ENCODE assay signal across 8 cellular contexts in the genomic region with DNA sequence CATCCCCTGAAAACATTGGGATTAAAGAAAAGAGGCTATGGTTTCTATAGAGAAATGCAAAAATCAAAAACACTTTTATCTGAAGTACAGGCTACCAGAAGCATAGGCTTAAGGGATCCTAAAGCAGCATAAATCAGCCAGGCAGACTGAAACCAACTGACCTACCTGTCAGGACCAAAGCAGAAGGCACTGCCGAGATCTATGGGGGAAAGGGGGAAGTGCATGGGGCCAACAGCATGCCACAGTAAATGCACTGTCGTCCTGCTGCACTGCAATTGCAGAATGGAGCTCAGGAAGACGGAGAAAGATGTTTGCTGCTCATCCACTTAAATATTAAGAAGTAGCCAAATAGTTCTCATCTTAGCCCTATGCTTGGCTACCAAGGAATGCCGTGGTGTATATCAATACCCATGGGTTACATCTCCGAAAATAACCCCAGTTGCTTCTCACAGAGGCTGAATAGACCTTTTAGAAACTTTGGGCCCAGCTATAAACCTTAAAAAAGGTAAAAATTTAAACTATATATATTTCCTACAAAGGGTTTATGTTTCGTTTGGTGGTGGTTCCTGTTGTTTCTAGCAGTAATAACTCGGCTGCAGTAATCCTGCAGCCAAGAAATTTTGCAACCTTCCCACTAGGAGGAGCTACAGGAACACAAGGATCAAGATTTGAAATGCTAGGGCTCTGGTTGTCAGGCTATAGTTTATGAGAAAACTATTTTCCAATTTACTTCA.
DNase-seq lines count a peak whose midpoint lies in the region; ATAC-seq, FAIRE-seq and TF ChIP-seq lines count a peak whose summit lies in the region.

No MANE protein-coding gene starts in this region.

- H3K4me2 ChIP-seq in keratinocyte (ENCODE audit: control insufficient read depth, extremely low read depth, insufficient read depth, low read depth, low read length): no peak overlapping the region

- ATAC-seq in GM19438 (IDR thresholded peaks at IDR 0.05; ENCODE audit: low read depth, unreplicated experiment): peak; percentile 84

- H3K27me3 ChIP-seq in BE2C: no peaks in the 10 kb centered on the region
- H3K27me3 ChIP-seq in keratinocyte (ENCODE audit: control insufficient read depth, extremely low read depth, insufficient read depth, low read length): no peaks in the 10 kb centered on the region

- no peaks in the 10 kb centered on the region for H3K9me1 ChIP-seq in keratinocyte (ENCODE audit: control insufficient read depth, extremely low read depth, insufficient read depth, low read length)

- H3K79me2 ChIP-seq in keratinocyte (ENCODE audit: control insufficient read depth, insufficient read depth, low read length): no peaks in the 10 kb centered on the region

- no peak overlapping the region for H2AFZ ChIP-seq in keratinocyte (ENCODE audit: control insufficient read depth, low read length)

- H3K4me1 ChIP-seq in BE2C (no peaks in the 10 kb centered on the region), keratinocyte (ENCODE audit: control insufficient read depth, extremely low read depth, insufficient read depth, low read length) (no peaks in the 10 kb centered on the region)

- H3K27ac ChIP-seq in keratinocyte (ENCODE audit: control insufficient read depth, insufficient read depth, low read length): no peak overlapping the region

- TF ChIP-seq CTCF in BE2C (IDR thresholded peaks at IDR 0.05; ENCODE audit: low read depth, low read length) (peak; percentile 28), keratinocyte (optimal IDR thresholded peaks at IDR 0.05 in 1 of 3, IDR thresholded peaks at IDR 0.05 in 1 of 3, conservative IDR thresholded peaks at IDR 0.05 in 1 of 3; ENCODE audit: extremely low read depth in 1 of 3, insufficient read depth in 2 of 3, low read length in 3 of 3) (peak; percentile 39 to 73 (median 41))

- no peaks in the 10 kb centered on the region for H4K20me1 ChIP-seq in keratinocyte (ENCODE audit: control insufficient read depth, extremely low read depth, insufficient read depth, low read length)

- H3K9ac ChIP-seq in keratinocyte (ENCODE audit: control insufficient read depth, extremely low read depth, insufficient read depth, low read length): no peak overlapping the region

- DNase-seq in BE2C: no peak
- DNase-seq in NCI-H1105 (lab: John Stamatoyannopoulos, UW): peak; percentile 0
- peak; percentile 39 for DNase-seq in astrocyte of the hippocampus (ENCODE audit: low read depth, low spot score)
- no peak for DNase-seq in keratinocyte (ENCODE audit: low read depth, low spot score)
- DNase-seq in urothelium cell line (ENCODE audit: low spot score): peak; percentile 43
- DNase-seq in GM19238 (ENCODE audit: insufficient read length, low spot score): no peak
- DNase-seq in occipital lobe (lab: John Stamatoyannopoulos, UW): no peak

- dilution Hi-C loops in keratinocyte (cut with MboI; ENCODE audit: extremely low pct_ligation_motif_present, low sequenced_read_pairs): no loop called here

- FAIRE-seq in keratinocyte (lab: Jason Lieb, UNC) (no peak), urothelium cell line (lab: Jason Lieb, UNC) (no peak)

- H3K36me3 ChIP-seq in BE2C (no peaks in the 10 kb centered on the region), keratinocyte (ENCODE audit: control insufficient read depth in 2 of 2, extremely low read depth in 1 of 2, insufficient read depth in 2 of 2, low read length in 2 of 2) (no peaks in the 10 kb centered on the region)

- H3K9me3 ChIP-seq in BE2C (no peaks in the 10 kb centered on the region), keratinocyte (ENCODE audit: control insufficient read depth, low read depth, low read length) (no peaks in the 10 kb centered on the region)

- no peak overlapping the region for H3K4me3 ChIP-seq in BE2C (ENCODE audit: low read depth, low read length)
- no peak overlapping the region for H3K4me3 ChIP-seq in keratinocyte (ENCODE audit: control insufficient read depth in 2 of 3, extremely low read depth in 1 of 3, insufficient read depth in 2 of 3, low read depth in 1 of 3, low read length in 3 of 3)

Comparison
In these comparisons a context has a peak if more than half of its experiments do, and no peak if none do; other contexts are left out.
1. DNase-seq: peak in NCI-H1105 (single experiment), astrocyte of the hippocampus (single experiment) and urothelium cell line (single experiment); none in BE2C (single experiment), keratinocyte (single experiment), GM19238 (single experiment) and occipital lobe (single experiment).